In the genomic region with DNA sequence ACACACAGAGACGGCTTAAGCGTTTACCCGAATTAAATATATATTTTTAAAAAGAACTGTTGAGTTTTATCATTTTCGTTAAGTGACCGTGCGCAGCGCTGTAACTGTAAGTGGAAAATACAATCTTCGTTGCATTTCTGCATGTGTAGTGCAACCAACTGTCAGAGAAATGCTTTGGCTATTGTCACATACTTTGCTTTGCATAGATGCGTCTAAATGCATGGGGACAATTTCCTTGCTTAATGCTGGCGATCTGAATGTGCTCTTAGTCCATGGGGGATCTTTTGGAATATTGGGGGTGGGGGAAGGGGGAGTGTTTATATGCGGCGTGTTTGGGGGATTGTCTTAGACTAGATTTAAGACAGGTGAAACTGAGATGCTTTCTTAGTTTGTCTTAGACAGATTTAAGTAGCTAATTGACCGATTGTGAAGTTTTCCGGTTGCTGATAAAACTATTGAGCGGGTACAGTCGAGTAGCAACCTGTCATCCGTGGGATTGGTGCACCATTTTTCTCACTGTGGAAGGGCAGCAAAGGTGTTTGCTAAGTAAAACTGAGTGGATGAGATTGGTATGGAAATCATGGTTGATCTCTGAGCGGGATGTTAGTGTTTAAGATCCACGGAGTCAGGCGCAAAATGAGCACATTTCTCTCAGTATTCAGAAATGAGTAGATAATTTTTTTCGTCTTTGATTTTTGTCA, we compare ENCODE assay signal across 10 cellular contexts. TPM values are rescaled to one million over a fixed set of nuclear protein-coding genes. Genes with fewer than 3 reads are reported as not detected.
DNase-seq lines count a peak whose midpoint lies in the region; ATAC-seq, FAIRE-seq and TF ChIP-seq lines count a peak whose summit lies in the region.
"Had no signal": no experiment of that assay in that cellular context is flagged by ENCODE, and none has a peak within 500 bp of the region (broad histone marks: within the 10 kb centered on the region; RNA-seq: fewer than 3 reads in every experiment).

No MANE protein-coding gene starts in this region.

- H2AFZ ChIP-seq in K562 (ENCODE audit: low read depth, low read length): no peak overlapping the region

- no peak overlapping the region for H3K9ac ChIP-seq in K562 (ENCODE audit: insufficient read depth in 1 of 2, low read depth in 2 of 2, low read length in 2 of 2)

- TF ChIP-seq POLR2A in K562 (conservative IDR thresholded peaks at IDR 0.05): no peak
- TF ChIP-seq POLR2A in GM18505 (IDR thresholded peaks at IDR 0.05; ENCODE audit: borderline replicate concordance, extremely low read depth, insufficient read depth, insufficient read length): no peak

- intact Hi-C loops in K562 (cut with micrococcal nuclease): no loop called here

- ATAC-seq in K562 (no peak), GM18505 (IDR thresholded peaks at IDR 0.05; ENCODE audit: unreplicated experiment) (no peak)

- in situ Hi-C loops in K562 (cut with MboI): no loop called here

- no peak for TF ChIP-seq CTCF in K562 (IDR thresholded peaks at IDR 0.05 in 2 of 3, conservative IDR thresholded peaks at IDR 0.05 in 1 of 3; ENCODE audit: insufficient read depth in 2 of 3, low read depth in 1 of 3, low read length in 3 of 3)

- no peak for TF ChIP-seq EP300 in K562 (IDR thresholded peaks at IDR 0.05; ENCODE audit: low read length)

- no peak overlapping the region; the same call in 1 of the 2 replicates for H3K4me2 ChIP-seq in K562 (ENCODE audit: insufficient read depth, low read length)

- TF ChIP-seq RAD21 in K562 (CRISPR knock-in tag; conservative IDR thresholded peaks at IDR 0.05 in 1 of 2, IDR thresholded peaks at IDR 0.05 in 1 of 2): no peak

- DNase-seq in NCI-H1417 (lab: John Stamatoyannopoulos, UW) (peak in 2 of 3 experiments; percentile 50 to 51), NCI-H1417 treated with DMSO at 0.1 percent for 48 hours (lab: John Stamatoyannopoulos, UW) (no peak), K562 (ENCODE audit: extremely low read depth in 1 of 4, low spot score in 3 of 4) (no peak), left kidney (ENCODE audit: low read depth, low spot score) (peak; percentile 12), superior temporal gyrus (ENCODE audit: extremely low spot score) (peak; percentile 36), SIG-M5 treated with dmso at 0.1 percent for 504 hours (lab: John Stamatoyannopoulos, UW; ENCODE audit: unreplicated experiment) (no peak)
- DNase-seq in effector memory CD4-positive, alpha-beta T cell: no peak
- DNase-seq: activated CD4-positive, CD25-positive, alpha-beta regulatory T cell treated with anti-CD3 and anti-CD28 coated beads, Interleukin-2, amount 50 U/mL, for 72 hours had no signal

- no peak for FAIRE-seq in K562 (lab: Jason Lieb, UNC)

- no peaks in the 10 kb centered on the region for H3K9me1 ChIP-seq in K562 (ENCODE audit: control insufficient read depth, insufficient read depth, low read length)

- no peaks in the 10 kb centered on the region for H4K20me1 ChIP-seq in K562 (replicated peaks; ENCODE audit: control insufficient read depth, insufficient read depth, low read length)

- H3K27ac ChIP-seq in K562 (ENCODE audit: extremely low read depth, low read depth, low read length): no peak overlapping the region
- no peak overlapping the region for H3K27ac ChIP-seq in effector memory CD4-positive, alpha-beta T cell (ENCODE audit: insufficient read depth, low read length, poor library complexity, severe bottlenecking)

- POLR2A ChIA-PET in K562 (lab: Yijun Ruan, JAX): interaction anchor here (0.7 kb wide), 1 partner anchor 802 kb away, joined by 3 read pairs; no protein-coding TSS in a partner anchor

- no TSS peak for BruUV-seq in K562 (replicated peaks; lab: Mats Ljungman, UMichigan)

- H3K4me3 ChIP-seq in K562: 0 out of 2 replicates have a peak overlapping the region, but pooled peaks have one; percentile 22
- no peak overlapping the region for H3K4me3 ChIP-seq in effector memory CD4-positive, alpha-beta T cell (ENCODE audit: insufficient read depth, low read depth, low read length, poor library complexity, severe bottlenecking)

- CTCF ChIA-PET in K562 (lab: Yijun Ruan, JAX; ENCODE audit: low intra/inter-chr PET ratio): no interaction called here

- H3K79me2 ChIP-seq in K562 (ENCODE audit: control insufficient read depth, insufficient read depth, low read length): no peaks in the 10 kb centered on the region

- H3K9me3 ChIP-seq in K562 (replicated peaks; ENCODE audit: control insufficient read depth, insufficient read depth, low read depth, low read length): no peaks in the 10 kb centered on the region
- H3K9me3 ChIP-seq in effector memory CD4-positive, alpha-beta T cell (ENCODE audit: control insufficient read depth, low read length): no peaks in the 10 kb centered on the region

- peaks cover 0 to 17% of the 10 kb centered on the region in 2 experiments; a peak in 3 of 5 replicates for H3K4me1 ChIP-seq in K562 (replicated peaks in 1 of 2; ENCODE audit: control insufficient read depth in 2 of 2, insufficient read depth in 2 of 2, low read length in 2 of 2)
- H3K4me1 ChIP-seq in effector memory CD4-positive, alpha-beta T cell (ENCODE audit: control insufficient read depth, insufficient read depth, low read length, poor library complexity, severe bottlenecking): no peaks in the 10 kb centered on the region

- H3K36me3 ChIP-seq in K562 (ENCODE audit: control insufficient read depth, insufficient read depth, low read length): no peaks in the 10 kb centered on the region
- no peaks in the 10 kb centered on the region for H3K36me3 ChIP-seq in effector memory CD4-positive, alpha-beta T cell (ENCODE audit: control insufficient read depth, insufficient read depth, low read length)

- 16% methylated on average over 19 of the region's 21 CpGs for WGBS in K562 (ENCODE audit: insufficient coverage, low coverage, missing lambda C conversion rate)

- H3K27me3 ChIP-seq in K562 (ENCODE audit: control insufficient read depth in 2 of 2, insufficient read depth in 2 of 2, low read length in 2 of 2): peaks cover 34 to 39% of the 10 kb centered on the region in 2 experiments
- peaks cover 6% of the 10 kb centered on the region for H3K27me3 ChIP-seq in effector memory CD4-positive, alpha-beta T cell (replicated peaks; ENCODE audit: control insufficient read depth, insufficient read depth, low read length, poor library complexity, severe bottlenecking)

TF ChIP-seq in K562, 482 proteins besides CTCF, POLR2A, EP300 and RAD21:
- peak; percentile 47 for TF ChIP-seq CBX8 (IDR thresholded peaks at IDR 0.05; ENCODE audit: borderline replicate concordance, extremely low read depth, low read depth, low read length, poor library complexity, severe bottlenecking)
- peak; percentile 5 to 10; a peak in 3 of 4 replicates for TF ChIP-seq NRF1 (conservative IDR thresholded peaks at IDR 0.05 in 1 of 2, IDR thresholded peaks at IDR 0.05 in 1 of 2)
- no peak for TF ChIP-seq BACH1 (tag; IDR thresholded peaks at IDR 0.05)

RNA-seq across cellular contexts. Expression of gene VSNL1, which starts 0.5 kb away (rescaled TPM):
- not detected in 2 replicates for total RNA-seq in K562 (2011; cell fraction: chromatin; rRNA removed; ENCODE audit: low replicate concordance)
- total RNA-seq in K562 (2011; cell fraction: nucleolus; rRNA removed): not detected in 2 replicates
- not detected in 2 replicates for total RNA-seq in K562 (2011; cell fraction: nucleoplasm; rRNA removed)
- total RNA-seq in K562 (2014; rRNA removed) (not detected in 2 replicates), K562 (2014; rRNA removed; fragmentation: Illumina TruSeq; extraction: Trizol) (not detected in 2 replicates), K562 (2015; rRNA removed; fragmentation: Illumina TruSeq; extraction: Trizol) (not detected in 2 replicates), K562 (2021) (not detected in 2 replicates)
- polyA plus RNA-seq in K562 (2011; rRNA removed) (0.20 TPM in 1 of 2 replicates, not detected in the other), K562 (2014; fragmentation: Illumina TruSeq; extraction: Trizol) (not detected in 2 replicates), K562 (2014; fragmentation: Nextera tagmentation; extraction: Ambion mirVana) (not detected), K562 (2014; rRNA removed) (not detected in 2 replicates)
- not detected in 2 replicates for polyA plus RNA-seq in K562 (2011; cell fraction: cytosol; rRNA removed)
- polyA plus RNA-seq in K562 (2011; cell fraction: nucleus; rRNA removed): not detected in 2 replicates
- polyA plus RNA-seq in K562 (2012): 0.10 and 0.17 TPM in 2 replicates
- polyA minus RNA-seq in K562 (2011; rRNA and poly(A)+ RNA removed): not detected in 2 replicates
- polyA minus RNA-seq in K562 (2011; cell fraction: cytosol; rRNA and poly(A)+ RNA removed): not detected in 2 replicates
- polyA minus RNA-seq in K562 (2011; cell fraction: nucleus; rRNA and poly(A)+ RNA removed): not detected in 2 replicates
- total RNA-seq: glomerular endothelial cell had no signal

RNA-seq across cellular contexts. Expression of gene RAD51AP2, which starts 22.7 kb away (rescaled TPM):
- 0.11 and 0.12 TPM in 2 replicates for total RNA-seq in K562 (2011; cell fraction: chromatin; rRNA removed; ENCODE audit: low replicate concordance)
- 0.13 and 0.17 TPM in 2 replicates for total RNA-seq in K562 (2011; cell fraction: nucleolus; rRNA removed)
- 0.15 and 0.23 TPM in 2 replicates for total RNA-seq in K562 (2011; cell fraction: nucleoplasm; rRNA removed)
- not detected in 2 replicates for total RNA-seq in K562 (2014; rRNA removed)
- 0.03 and 0.04 TPM in 2 replicates for total RNA-seq in K562 (2014; rRNA removed; fragmentation: Illumina TruSeq; extraction: Trizol)
- total RNA-seq in K562 (2015; rRNA removed; fragmentation: Illumina TruSeq; extraction: Trizol): 0.04 TPM in 1 of 2 replicates, not detected in the other
- total RNA-seq in K562 (2021): not detected in 2 replicates
- 0.01 TPM in 1 of 2 replicates, not detected in the other for polyA plus RNA-seq in K562 (2011; rRNA removed)
- polyA plus RNA-seq in K562 (2011; cell fraction: cytosol; rRNA removed): not detected in 2 replicates
- polyA plus RNA-seq in K562 (2011; cell fraction: nucleus; rRNA removed): 0.04 TPM in 1 of 2 replicates, not detected in the other
- not detected in 2 replicates for polyA plus RNA-seq in K562 (2012)
- polyA plus RNA-seq in K562 (2014; fragmentation: Illumina TruSeq; extraction: Trizol): not detected in 2 replicates
- under 1 TPM in 1 of 2 experiments, not detected in 1; 0.01 TPM for polyA plus RNA-seq in K562 (2014; fragmentation: Nextera tagmentation; extraction: Ambion mirVana)
- not detected in 2 replicates for polyA plus RNA-seq in K562 (2014; rRNA removed)
- 0.06 and 0.14 TPM in 2 replicates for polyA minus RNA-seq in K562 (2011; rRNA and poly(A)+ RNA removed)
- not detected in 2 replicates for polyA minus RNA-seq in K562 (2011; cell fraction: cytosol; rRNA and poly(A)+ RNA removed)
- 0.13 and 0.44 TPM in 2 replicates for polyA minus RNA-seq in K562 (2011; cell fraction: nucleus; rRNA and poly(A)+ RNA removed)
- total RNA-seq: glomerular endothelial cell had no signal

Comparison
In these comparisons a context has a peak if more than half of its experiments do, and no peak if none do; other contexts are left out.
1. DNase-seq: peak in NCI-H1417 (2 of 3), left kidney (single experiment) and superior temporal gyrus (single experiment); none in NCI-H1417 treated with DMSO at 0.1 percent for 48 hours (single experiment), K562 (0 of 4), effector memory CD4-positive, alpha-beta T cell (0 of 3) and SIG-M5 treated with dmso at 0.1 percent for 504 hours (single experiment).